9 cellular contexts compared by ENCODE assay signal in genomic region chr4:143356493-143356892, GRCh38. TPM values are rescaled to one million over a fixed set of nuclear protein-coding genes. Genes with fewer than 3 reads are reported as not detected.
A peak's percentile ranks its signal among the peaks of the same experiment; 100 is the strongest.
DNase-seq lines count a peak whose midpoint lies in the region; ATAC-seq lines count a peak whose summit lies in the region.
"Had no signal": no experiment of that assay in that cellular context is flagged by ENCODE, and none has a peak within 500 bp of the region (broad histone marks: within the 10 kb centered on the region; RNA-seq: fewer than 3 reads in every experiment).

No MANE protein-coding gene starts in this region.

- H3K4me3 Mint-ChIP-seq in stimulated activated effector memory CD8-positive, alpha-beta T cell treated with anti-CD3 and anti-CD28 coated beads, Interleukin-12 subunit alpha, Interleukin-12 subunit beta, amount 100 ng/mL, for 72 hours = no peak overlapping the region

- DNase-seq in RPMI8226 (peak; percentile 78), left cardiac atrium (no peak), SHP77 treated with DMSO at 0.1 percent for 48 hours (lab: John Stamatoyannopoulos, UW) (no peak)
- DNase-seq in stimulated activated effector memory CD8-positive, alpha-beta T cell treated with anti-CD3 and anti-CD28 coated beads, Interleukin-12 subunit alpha, Interleukin-12 subunit beta, amount 100 ng/mL, for 72 hours (ENCODE audit: low spot score in 2 of 2) = no peak
- DNase-seq in activated CD4-positive, alpha-beta T cell treated with anti-CD3 and anti-CD28 coated beads, Interleukin-2, amount 50 U/mL, for 48 hours = no peak
- DNase-seq: activated T-cell treated with anti-CD3 and anti-CD28 coated beads, Interleukin-2, amount 50 U/mL, for 72 hours; caudate nucleus had no signal

- no peaks in the 10 kb centered on the region for H3K9me3 Mint-ChIP-seq in stimulated activated effector memory CD8-positive, alpha-beta T cell treated with anti-CD3 and anti-CD28 coated beads, Interleukin-12 subunit alpha, Interleukin-12 subunit beta, amount 100 ng/mL, for 72 hours
- H3K9me3 Mint-ChIP-seq: activated T-cell treated with anti-CD3 and anti-CD28 coated beads, Interleukin-2, amount 50 U/mL, for 72 hours had no signal

- no peaks in the 10 kb centered on the region for H3K36me3 Mint-ChIP-seq in stimulated activated effector memory CD8-positive, alpha-beta T cell treated with anti-CD3 and anti-CD28 coated beads, Interleukin-12 subunit alpha, Interleukin-12 subunit beta, amount 100 ng/mL, for 72 hours

- peaks cover 23% of the 10 kb centered on the region for H3K4me1 Mint-ChIP-seq in stimulated activated effector memory CD8-positive, alpha-beta T cell treated with anti-CD3 and anti-CD28 coated beads, Interleukin-12 subunit alpha, Interleukin-12 subunit beta, amount 100 ng/mL, for 72 hours

- ATAC-seq in HG02885 (IDR thresholded peaks at IDR 0.05; ENCODE audit: poor library complexity, unreplicated experiment) (peak; percentile 31), left cardiac atrium (peak; percentile 38 to 40), HG03442 (IDR thresholded peaks at IDR 0.05; ENCODE audit: unreplicated experiment) (no peak)
- ATAC-seq in stimulated activated effector memory CD8-positive, alpha-beta T cell treated with anti-CD3 and anti-CD28 coated beads, Interleukin-12 subunit alpha, Interleukin-12 subunit beta, amount 100 ng/mL, for 72 hours = no peak
- ATAC-seq: activated T-cell treated with anti-CD3 and anti-CD28 coated beads, Interleukin-2, amount 50 U/mL, for 72 hours had no signal

- peak overlapping the region; percentile 33 for H3K27ac Mint-ChIP-seq in stimulated activated effector memory CD8-positive, alpha-beta T cell treated with anti-CD3 and anti-CD28 coated beads, Interleukin-12 subunit alpha, Interleukin-12 subunit beta, amount 100 ng/mL, for 72 hours

- intact Hi-C loops in left cardiac atrium (cut with DNase I) = no loop called here

RNA-seq across cellular contexts. Expression of gene GAB1, which starts 19.8 kb away (rescaled TPM):
- 10 to 100 TPM; 35.4 to 55.7 TPM for total RNA-seq in left cardiac atrium

Comparison
In these comparisons a context has a peak if more than half of its experiments do, and no peak if none do; other contexts are left out.
1. ATAC-seq: peak in HG02885 (single experiment) and left cardiac atrium (2 of 2); none in stimulated activated effector memory CD8-positive, alpha-beta T cell treated with anti-CD3 and anti-CD28 coated beads, Interleukin-12 subunit alpha, Interleukin-12 subunit beta, amount 100 ng/mL, for 72 hours (single experiment) and HG03442 (single experiment).